In the genomic region with DNA sequence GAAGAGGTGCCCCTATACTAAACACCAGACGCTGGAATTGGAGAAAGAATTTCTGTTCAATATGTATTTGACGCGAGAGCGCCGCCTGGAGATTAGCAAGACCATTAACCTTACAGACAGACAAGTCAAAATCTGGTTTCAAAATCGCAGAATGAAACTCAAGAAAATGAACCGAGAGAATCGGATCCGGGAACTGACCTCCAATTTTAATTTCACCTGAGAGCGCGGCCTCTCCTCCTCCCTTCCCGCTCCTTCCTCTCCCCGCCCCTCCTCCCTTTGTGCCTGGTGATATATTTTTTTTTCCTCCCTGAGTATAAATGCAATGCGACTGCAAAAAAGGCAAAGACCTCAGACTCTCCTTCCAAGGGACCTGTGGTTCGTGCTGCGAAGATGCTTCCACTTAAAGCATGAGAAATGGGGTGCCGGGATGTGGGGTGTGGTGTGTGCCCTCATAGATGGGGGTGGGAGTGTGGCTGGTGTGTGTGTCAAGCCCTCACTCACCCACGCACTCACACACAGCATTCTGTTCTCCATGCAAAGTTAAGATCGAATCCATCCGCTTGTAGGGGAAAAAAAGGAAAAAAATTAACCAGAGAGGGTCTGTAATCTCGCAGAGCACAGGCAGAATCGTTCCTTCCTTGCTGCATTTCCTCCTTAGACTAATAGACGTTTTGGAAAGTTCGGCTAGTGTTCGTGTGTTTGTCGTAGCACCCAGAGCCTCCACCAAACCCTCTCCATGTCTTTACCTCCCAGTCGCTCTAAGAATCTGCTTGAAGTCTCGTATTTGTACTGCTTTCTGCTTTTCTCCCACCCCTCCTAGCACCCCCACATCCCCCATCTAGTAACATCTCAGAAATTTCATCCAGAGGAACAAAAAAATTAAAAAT, we compare ENCODE assay signal across 8 cellular contexts. TPM values are rescaled to one million over a fixed set of nuclear protein-coding genes. Genes with fewer than 3 reads are reported as not detected.
DNase-seq lines count a peak whose midpoint lies in the region; ATAC-seq, FAIRE-seq and TF ChIP-seq lines count a peak whose summit lies in the region.

No MANE protein-coding gene starts in this region.

- no peak overlapping the region; the same call in 1 of the 2 replicates for H2AFZ ChIP-seq in Karpas-422 (ENCODE audit: low read length)

- H3K9me3 ChIP-seq in Karpas-422 (ENCODE audit: low read length): no peaks in the 10 kb centered on the region
- H3K9me3 ChIP-seq in upper lobe of left lung: no peaks in the 10 kb centered on the region

- peak; percentile 77 for DNase-seq in activated CD4-positive, alpha-beta T cell treated with anti-CD3 and anti-CD28 coated beads, Interleukin-2, amount 10 ng/mL, durations not matched to agents 24 days and 14 days
- DNase-seq in activated CD4-positive, alpha-beta T cell treated with anti-CD3 and anti-CD28 coated beads, Interleukin-2, amount 50 U/mL, for 1 hour: no peak
- DNase-seq in Karpas-422 (peak; percentile 82), inferior parietal cortex (ENCODE audit: extremely low spot score) (peak; percentile 24), cerebellum (ENCODE audit: low spot score) (no peak), upper lobe of left lung (no peak)

- H3K27me3 ChIP-seq in Karpas-422 (ENCODE audit: low read length) (no peaks in the 10 kb centered on the region), upper lobe of left lung (peaks cover 0 to 91% (median 50%) of the 10 kb centered on the region in 4 donors)

- no peaks in the 10 kb centered on the region for H4K20me1 ChIP-seq in Karpas-422 (ENCODE audit: insufficient read depth, low read depth, low read length)

- no peak for TF ChIP-seq EP300 in upper lobe of left lung (IDR thresholded peaks at IDR 0.05)

- H3K9me2 ChIP-seq in Karpas-422 (replicated peaks; ENCODE audit: insufficient read depth, low read length): no peaks in the 10 kb centered on the region

- intact Hi-C loops in activated CD4-positive, alpha-beta T cell treated with anti-CD3 and anti-CD28 coated beads, Interleukin-2, amount 10 ng/mL, durations not matched to agents 24 days and 14 days (cut with micrococcal nuclease): loop anchor here (10.0 kb wide), 2 partner anchors 55 to 295 kb away; a partner anchor contains a TSS

- H3K27ac Mint-ChIP-seq in activated CD4-positive, alpha-beta T cell treated with anti-CD3 and anti-CD28 coated beads, Interleukin-2, amount 10 ng/mL, durations not matched to agents 24 days and 14 days: no peak overlapping the region

- peak overlapping the region; percentile 51 for H3K4me2 ChIP-seq in Karpas-422 (ENCODE audit: low read depth, low read length, poor library complexity, severe bottlenecking)

- H3K4me1 ChIP-seq in Karpas-422 (ENCODE audit: low read length): peaks cover 19% of the 10 kb centered on the region
- peaks cover 21 to 29% (median 26%) of the 10 kb centered on the region in 4 donors for H3K4me1 ChIP-seq in upper lobe of left lung

- no peak for ATAC-seq in HG02571 (IDR thresholded peaks at IDR 0.05; ENCODE audit: unreplicated experiment)
- ATAC-seq in upper lobe of left lung (ENCODE audit: low FRiP score in 2 of 2): no peak

- peaks cover 5% of the 10 kb centered on the region for H3K36me3 Mint-ChIP-seq in activated CD4-positive, alpha-beta T cell treated with anti-CD3 and anti-CD28 coated beads, Interleukin-2, amount 10 ng/mL, durations not matched to agents 24 days and 14 days (ENCODE audit: low read depth)

- FAIRE-seq in TTC549 (lab: Jason Lieb, UNC): peak; percentile 60

- H3K9me3 Mint-ChIP-seq in activated CD4-positive, alpha-beta T cell treated with anti-CD3 and anti-CD28 coated beads, Interleukin-2, amount 10 ng/mL, durations not matched to agents 24 days and 14 days: no peaks in the 10 kb centered on the region

- peaks cover 93% of the 10 kb centered on the region for H3K27me3 Mint-ChIP-seq in activated CD4-positive, alpha-beta T cell treated with anti-CD3 and anti-CD28 coated beads, Interleukin-2, amount 10 ng/mL, durations not matched to agents 24 days and 14 days

- H3K79me2 ChIP-seq in Karpas-422 (ENCODE audit: low read length): no peaks in the 10 kb centered on the region

- no peak for TF ChIP-seq POLR2A in upper lobe of left lung (IDR thresholded peaks at IDR 0.05)

- H3K27ac ChIP-seq in Karpas-422 (ENCODE audit: low read length): no peak overlapping the region
- no peak overlapping the region for H3K27ac ChIP-seq in upper lobe of left lung

- H3K36me3 ChIP-seq in Karpas-422 (ENCODE audit: insufficient read depth, low read length) (no peaks in the 10 kb centered on the region), upper lobe of left lung (no peaks in the 10 kb centered on the region)

- peak in 1 of 6 experiments; percentile 21 for TF ChIP-seq CTCF in upper lobe of left lung (IDR thresholded peaks at IDR 0.05)

- H3K9ac ChIP-seq in Karpas-422 (ENCODE audit: low read length): peak overlapping the region; percentile 31

- 5% methylated on average over 28 of the region's 28 CpGs for WGBS in upper lobe of left lung, 2 donors

- peak overlapping the region; percentile 10 for H3K4me3 Mint-ChIP-seq in activated CD4-positive, alpha-beta T cell treated with anti-CD3 and anti-CD28 coated beads, Interleukin-2, amount 10 ng/mL, durations not matched to agents 24 days and 14 days

- peaks cover 26% of the 10 kb centered on the region for H3K4me1 Mint-ChIP-seq in activated CD4-positive, alpha-beta T cell treated with anti-CD3 and anti-CD28 coated beads, Interleukin-2, amount 10 ng/mL, durations not matched to agents 24 days and 14 days

- H3K4me3 ChIP-seq in Karpas-422 (ENCODE audit: low read length) (peak overlapping the region; percentile 12; the same call in 1 of the 2 replicates), upper lobe of left lung (no peak overlapping the region)

RNA-seq across cellular contexts. Expression of a gene that starts 4.5 kb away (rescaled TPM):
- not detected in 2 replicates for total RNA-seq in activated CD4-positive, alpha-beta T cell treated with anti-CD3 and anti-CD28 coated beads, Interleukin-2, amount 10 ng/mL, durations not matched to agents 24 days and 14 days
- total RNA-seq in Karpas-422 (2014; rRNA removed; shearing (Covaris generic); ENCODE audit: low replicate concordance): not detected in 2 replicates
- total RNA-seq in cerebellum (not detected), upper lobe of left lung (not detected)

RNA-seq across cellular contexts. Expression of a gene that starts 10.5 kb away (rescaled TPM):
- not detected in 2 replicates for total RNA-seq in activated CD4-positive, alpha-beta T cell treated with anti-CD3 and anti-CD28 coated beads, Interleukin-2, amount 10 ng/mL, durations not matched to agents 24 days and 14 days
- total RNA-seq in Karpas-422 (2014; rRNA removed; shearing (Covaris generic); ENCODE audit: low replicate concordance): not detected in 2 replicates
- total RNA-seq in cerebellum: not detected
- under 1 TPM in 2 of 6 donors, not detected in 4; 0.17 to 0.23 TPM for total RNA-seq in upper lobe of left lung

RNA-seq across cellular contexts. Expression of a gene that starts 14.7 kb away (rescaled TPM):
- not detected in 2 replicates for total RNA-seq in activated CD4-positive, alpha-beta T cell treated with anti-CD3 and anti-CD28 coated beads, Interleukin-2, amount 10 ng/mL, durations not matched to agents 24 days and 14 days
- total RNA-seq in Karpas-422 (2014; rRNA removed; shearing (Covaris generic); ENCODE audit: low replicate concordance): 0.07 TPM in 1 of 2 replicates, not detected in the other
- total RNA-seq in cerebellum (not detected), upper lobe of left lung (not detected)

RNA-seq across cellular contexts. Expression of a gene that starts 16.5 kb away (rescaled TPM):
- total RNA-seq in activated CD4-positive, alpha-beta T cell treated with anti-CD3 and anti-CD28 coated beads, Interleukin-2, amount 10 ng/mL, durations not matched to agents 24 days and 14 days: not detected in 2 replicates
- not detected in 2 replicates for total RNA-seq in Karpas-422 (2014; rRNA removed; shearing (Covaris generic); ENCODE audit: low replicate concordance)
- total RNA-seq in cerebellum: not detected
- not detected for total RNA-seq in upper lobe of left lung

RNA-seq across cellular contexts. Expression of a gene that starts 19.3 kb away (rescaled TPM):
- total RNA-seq in activated CD4-positive, alpha-beta T cell treated with anti-CD3 and anti-CD28 coated beads, Interleukin-2, amount 10 ng/mL, durations not matched to agents 24 days and 14 days: not detected in 2 replicates
- not detected in 2 replicates for total RNA-seq in Karpas-422 (2014; rRNA removed; shearing (Covaris generic); ENCODE audit: low replicate concordance)
- total RNA-seq in cerebellum (not detected), upper lobe of left lung (not detected)

Comparison
In these comparisons a context has a peak if more than half of its experiments do, and no peak if none do; other contexts are left out.
1. DNase-seq: peak in activated CD4-positive, alpha-beta T cell treated with anti-CD3 and anti-CD28 coated beads, Interleukin-2, amount 10 ng/mL, durations not matched to agents 24 days and 14 days (single experiment), Karpas-422 (single experiment) and inferior parietal cortex (single experiment); none in activated CD4-positive, alpha-beta T cell treated with anti-CD3 and anti-CD28 coated beads, Interleukin-2, amount 50 U/mL, for 1 hour (single experiment), cerebellum (single experiment) and upper lobe of left lung (0 of 2).